In genomic region chr10:19466709-19467108, GRCh38 we compare ENCODE assay signal across 34 cellular contexts.
"Had no signal": no experiment of that assay in that cellular context is flagged by ENCODE, and none has a peak within 500 bp of the region (broad histone marks: within the 10 kb centered on the region; RNA-seq: fewer than 3 reads in every experiment).

No MANE protein-coding gene starts in this region.

- DNase-seq: activated effector memory CD4-positive, alpha-beta T cell treated with anti-CD3 and anti-CD28 coated beads, Interleukin-2, amount 50 U/mL, for 16 hours; activated effector memory CD4-positive, alpha-beta T cell treated with Interleukin-2 at 50 U/mL for 16 hours; activated gamma-delta T cell; activated gamma-delta T cell treated with Interleukin-2 at 50 U/mL for 16 hours; activated naive CD4-positive, alpha-beta T cell; activated naive CD4-positive, alpha-beta T cell treated with anti-CD3 and anti-CD28 coated beads for 36 hours; activated naive CD4-positive, alpha-beta T cell treated with anti-CD3 and anti-CD28 coated beads, Interleukin-2, amount 10 ng/mL, durations not matched to agents 7 days and 5 days; activated naive CD4-positive, alpha-beta T cell treated with anti-CD3 and anti-CD28 coated beads, Interleukin-2, amount 50 U/mL, for 16 hours; activated naive CD4-positive, alpha-beta T cell treated with Interleukin-2 at 50 U/mL for 16 hours; activated naive CD8-positive, alpha-beta T cell treated with anti-CD3 and anti-CD28 coated beads for 36 hours; activated naive CD8-positive, alpha-beta T cell treated with anti-CD3 and anti-CD28 coated beads, Interleukin-2, amount 10 ng/mL, durations not matched to agents 7 days and 5 days; activated naive CD8-positive, alpha-beta T cell treated with anti-CD3 and anti-CD28 coated beads, Interleukin-2, amount 50 U/mL, for 24 hours; activated T-cell treated with anti-CD3 and anti-CD28 coated beads, Interleukin-2, amount 50 U/mL, for 1 hour; activated T-cell treated with anti-CD3 and anti-CD28 coated beads, Interleukin-2, amount 50 U/mL, for 24 hours; activated T-cell treated with anti-CD3 and anti-CD28 coated beads, Interleukin-2, amount 50 U/mL, for 4 hours; activated T-cell treated with anti-CD3 and anti-CD28 coated beads, Interleukin-2, amount 50 U/mL, for 48 hours; activated T-cell treated with anti-CD3 and anti-CD28 coated beads, Interleukin-2, amount 50 U/mL, for 72 hours; adrenal gland; amniotic stem cell; amygdala; anterior cingulate cortex; aorta; body of pancreas; brain microvascular endothelial cell; caudate nucleus; central memory CD4-positive, alpha-beta T cell; cerebellar nuclear complex had no signal

- H3K4me1 ChIP-seq: adrenal gland, ascending aorta, body of pancreas, breast epithelium had no signal

- H3K27ac ChIP-seq: adrenal gland, ascending aorta, body of pancreas, brain microvascular endothelial cell, breast epithelium, cardiac muscle cell had no signal

- H3K27me3 ChIP-seq: adrenal gland, ascending aorta, body of pancreas, brain microvascular endothelial cell, breast epithelium, cardiac muscle cell had no signal

- H3K4me3 ChIP-seq: adrenal gland, ascending aorta, body of pancreas, breast epithelium, cardiac muscle cell had no signal

- ATAC-seq: activated naive CD4-positive, alpha-beta T cell treated with anti-CD3 and anti-CD28 coated beads, Interleukin-2, amount 50 U/mL, for 72 hours; activated naive CD8-positive, alpha-beta T cell treated with anti-CD3 and anti-CD28 coated beads, Interleukin-2, amount 50 U/mL, for 24 hours; activated T-cell treated with anti-CD3 and anti-CD28 coated beads, Interleukin-2, amount 50 U/mL, for 4 hours; activated T-cell treated with anti-CD3 and anti-CD28 coated beads, Interleukin-2, amount 50 U/mL, for 72 hours; activated T-helper 17 cell treated with anti-CD3 and anti-CD28 coated beads, Interleukin-2, amount 50 U/mL, for 72 hours; body of pancreas had no signal

- H3K9me3 ChIP-seq: adrenal gland, ascending aorta, body of pancreas had no signal

- H3K36me3 ChIP-seq: adrenal gland, ascending aorta, brain microvascular endothelial cell, breast epithelium, cardiac muscle cell had no signal

- FAIRE-seq: astrocyte, bronchial epithelial cell had no signal
